26 cellular contexts compared by ENCODE assay signal in the genomic region with DNA sequence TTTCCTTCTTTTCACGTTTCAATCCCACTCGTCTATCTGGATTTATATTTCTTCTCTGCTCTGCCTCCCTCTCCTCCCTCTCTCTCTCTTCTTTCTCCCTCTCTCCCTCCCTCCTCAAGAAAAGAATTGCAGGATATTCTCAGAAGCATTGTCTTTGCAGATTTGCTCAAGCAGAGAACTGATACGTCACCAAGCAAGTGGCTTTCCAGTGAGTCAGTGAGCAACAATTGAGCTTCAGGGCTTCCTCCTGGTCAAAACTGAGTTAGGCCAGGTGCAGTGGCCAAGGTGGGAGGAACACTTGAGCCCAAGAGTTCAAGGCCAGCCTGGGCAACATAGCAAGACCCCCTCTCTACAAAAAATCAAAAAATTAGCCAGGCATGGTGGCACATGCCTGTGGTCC.
"Had no signal": no experiment of that assay in that cellular context is flagged by ENCODE, and none has a peak within 500 bp of the region (broad histone marks: within the 10 kb centered on the region; RNA-seq: fewer than 3 reads in every experiment).

No MANE protein-coding gene starts in this region.

- H3K27ac ChIP-seq: cardiac muscle cell, gastroesophageal sphincter, heart left ventricle, lower lobe of right lung, stomach, suprapubic skin, transverse colon, uterus had no signal

- H3K27me3 ChIP-seq: cardiac muscle cell, gastroesophageal sphincter, stomach, suprapubic skin, uterus had no signal

- DNase-seq: activated CD8-positive, alpha-beta memory T cell treated with anti-CD3 and anti-CD28 coated beads for 24 hours; activated CD8-positive, alpha-beta memory T cell treated with anti-CD3 and anti-CD28 coated beads, Interleukin-2, amount 50 U/mL, for 4 hours; activated naive CD4-positive, alpha-beta T cell treated with Interleukin-2 at 50 U/mL for 16 hours; activated naive CD8-positive, alpha-beta T cell treated with anti-CD3 and anti-CD28 coated beads, Interleukin-2, amount 10 ng/mL, durations not matched to agents 7 days and 5 days; activated T-cell treated with anti-CD3 and anti-CD28 coated beads, Interleukin-2, amount 50 U/mL, for 24 hours; amniotic stem cell; cortex of kidney; effector CD8-positive, alpha-beta T cell; heart left ventricle; islet precursor cell; lower lobe of right lung; naive thymus-derived CD4-positive, alpha-beta T cell; occipital lobe; small intestine; stimulated activated CD4-positive, alpha-beta T cell treated with anti-CD3 and anti-CD28 coated beads, Interleukin-2, amount 100 ng/mL, for 24 hours; stomach; T-cell; transverse colon; uterus had no signal

- H3K4me1 ChIP-seq: gastroesophageal sphincter, heart left ventricle, lower lobe of right lung, stomach, suprapubic skin, transverse colon, uterus had no signal

- H3K4me3 ChIP-seq: cardiac muscle cell, gastroesophageal sphincter, heart left ventricle, lower lobe of right lung, stomach, suprapubic skin, transverse colon, uterus had no signal

- ATAC-seq: esophagus mucosa; gastroesophageal sphincter; heart left ventricle; left lobe of liver; lower lobe of right lung; naive thymus-derived CD4-positive, alpha-beta T cell; sciatic nerve; stimulated activated memory B cell treated with anti-CD40 and anti-IgM and Interleukin-4, amounts not matched to agents 10 μg/mL and 1 μg/mL and 100 μg/mL, for 72 hours; T-cell had no signal

- H3K36me3 ChIP-seq: cardiac muscle cell, gastroesophageal sphincter, heart left ventricle, lower lobe of right lung, stomach, suprapubic skin, transverse colon, uterus had no signal
